In genomic region chr2:56239030-56239429, GRCh38 we compare ENCODE assay signal across 21 cellular contexts. TPM values are rescaled to one million over a fixed set of nuclear protein-coding genes. Genes with fewer than 3 reads are reported as not detected.
A peak's percentile ranks its signal among the peaks of the same experiment; 100 is the strongest.
DNase-seq lines count a peak whose midpoint lies in the region; ATAC-seq, FAIRE-seq and TF ChIP-seq lines count a peak whose summit lies in the region.
"Had no signal": no experiment of that assay in that cellular context is flagged by ENCODE, and none has a peak within 500 bp of the region (broad histone marks: within the 10 kb centered on the region; RNA-seq: fewer than 3 reads in every experiment).

No MANE protein-coding gene starts in this region.

- H3K9me3 ChIP-seq in A549 (no peaks in the 10 kb centered on the region), RWPE2 (ENCODE audit: severe bottlenecking) (no peaks in the 10 kb centered on the region), upper lobe of left lung (no peaks in the 10 kb centered on the region)

- no peak for TF ChIP-seq POLR2A in A549 (IDR thresholded peaks at IDR 0.05; ENCODE audit: low read length)
- no peak for TF ChIP-seq POLR2A in upper lobe of left lung (IDR thresholded peaks at IDR 0.05)

- TF ChIP-seq CTCF in 22Rv1 (IDR thresholded peaks at IDR 0.05) (no peak), A549 (IDR thresholded peaks at IDR 0.05) (no peak), RWPE2 (IDR thresholded peaks at IDR 0.05; ENCODE audit: poor library complexity, severe bottlenecking) (no peak), upper lobe of left lung (IDR thresholded peaks at IDR 0.05) (no peak)

- no peaks in the 10 kb centered on the region for H3K27me3 ChIP-seq in RWPE2 (ENCODE audit: insufficient read depth, poor library complexity, severe bottlenecking)
- H3K27me3 ChIP-seq in upper lobe of left lung = no peaks in the 10 kb centered on the region
- H3K27me3 ChIP-seq: BLaER1 had no signal

- whole genome bisulfite sequencing in A549 (ENCODE audit: missing lambda C conversion rate) = 13% methylated on average over 2 of the region's 2 CpGs
- 76 to 84% methylated on average over 2 of the region's 2 CpGs for WGBS in upper lobe of left lung, 2 donors

- H3K4me2 ChIP-seq in A549 = no peak overlapping the region
- H3K4me2 ChIP-seq: BLaER1, GM23338, KMS-11 had no signal

- FAIRE-seq in A549 (lab: Jason Lieb, UNC) = no peak
- FAIRE-seq: GM12878, GM19239, H54 had no signal

- CTCF ChIA-PET in A549 (lab: Yijun Ruan, JAX) = interaction anchor here (1.2 kb wide), 1 partner anchor 56 kb away, joined by 3 read pairs; the partner anchor contains the start of gene CCDC85A

- H3K27ac ChIP-seq in 22Rv1 (peak overlapping the region; percentile 33), A549 (no peak overlapping the region), RWPE2 (ENCODE audit: poor library complexity, severe bottlenecking) (peak overlapping the region; percentile 22), upper lobe of left lung (no peak overlapping the region), substantia nigra (ENCODE audit: low read depth, low read length, poor library complexity, severe bottlenecking) (no peak overlapping the region)
- H3K27ac ChIP-seq: BLaER1, KMS-11 had no signal

- no peak for TF ChIP-seq EP300 in A549 (IDR thresholded peaks at IDR 0.05)
- TF ChIP-seq EP300 in upper lobe of left lung (IDR thresholded peaks at IDR 0.05) = no peak

- DNase-seq in A549 (ENCODE audit: low read depth in 1 of 2, low spot score in 1 of 2) (no peak), NCI-H1105 (lab: John Stamatoyannopoulos, UW) (peak; percentile 6), RWPE2 (ENCODE audit: low spot score) (no peak), T-helper 9 cell (no peak), upper lobe of left lung (no peak), NCI-H748 (lab: John Stamatoyannopoulos, UW; ENCODE audit: unreplicated experiment) (no peak), substantia nigra (lab: John Stamatoyannopoulos, UW) (no peak)
- DNase-seq: Calu3; CD8-positive, alpha-beta T cell; DMS53; DND-41 had no signal

- ATAC-seq in A549 = 0 out of 6 replicates have a peak, but pooled peaks of 1 of the 2 experiments have one; percentile 30
- no peak for ATAC-seq in RWPE2 (ENCODE audit: low read depth)
- no peak for ATAC-seq in upper lobe of left lung (ENCODE audit: low FRiP score in 2 of 2)
- ATAC-seq: CD8-positive, alpha-beta T cell; GM12878; GM23338 had no signal

- H3K36me3 ChIP-seq in RWPE2 (ENCODE audit: low read depth) (no peaks in the 10 kb centered on the region), upper lobe of left lung (no peaks in the 10 kb centered on the region)
- H3K36me3 ChIP-seq: BLaER1 had no signal

- H3K4me3 ChIP-seq in A549 = no peak overlapping the region
- H3K4me3 ChIP-seq in RWPE2 (ENCODE audit: severe bottlenecking) = no peak overlapping the region
- H3K4me3 ChIP-seq in upper lobe of left lung = no peak overlapping the region
- H3K4me3 ChIP-seq: BLaER1, GM12878, GM23338 had no signal

- POLR2A ChIA-PET in A549 (lab: Yijun Ruan, JAX) = no interaction called here

- no peaks in the 10 kb centered on the region for H3K4me1 ChIP-seq in A549
- H3K4me1 ChIP-seq in RWPE2 (ENCODE audit: insufficient read depth, poor library complexity, severe bottlenecking) = peaks cover 4% of the 10 kb centered on the region
- H3K4me1 ChIP-seq in upper lobe of left lung = no peaks in the 10 kb centered on the region
- H3K4me1 ChIP-seq: BLaER1 had no signal

- TF ChIP-seq RAD21 in A549 (conservative IDR thresholded peaks at IDR 0.05 in 1 of 2, IDR thresholded peaks at IDR 0.05 in 1 of 2) = no peak

TF ChIP-seq in A549, 52 proteins besides CTCF, POLR2A, EP300 and RAD21:
- TF ChIP-seq KDM5A (IDR thresholded peaks at IDR 0.05) (no peak), CEBPB (IDR thresholded peaks at IDR 0.05) (no peak), MAFK (IDR thresholded peaks at IDR 0.05; ENCODE audit: partially characterized antibody) (peak; percentile 65)

RNA-seq across cellular contexts. Expression of gene CCDC85A, which starts 55.2 kb away (rescaled TPM):
- polyA plus RNA-seq in A549 (2011; rRNA removed) (0.03 and 0.05 TPM in 2 replicates), A549 (2017; fragmentation: RNase III; extraction: RNeasy Plus Mini Kit Qiagen cat#74134 plus additional on column Dnase treatment) (0.20 to 0.30 TPM (median 0.22 TPM) in 3 replicates)
- polyA plus RNA-seq in A549 (2012; cell fraction: cytosol; rRNA removed) = 0.07 and 0.09 TPM in 2 replicates
- 0.05 and 0.06 TPM in 2 replicates for polyA plus RNA-seq in A549 (2012; cell fraction: nucleus; rRNA removed)
- 0.12 and 0.15 TPM in 2 replicates for polyA minus RNA-seq in A549 (2011; rRNA and poly(A)+ RNA removed)
- 10 to 100 TPM; 11.6 to 41.7 (median 26.1) TPM for total RNA-seq in upper lobe of left lung
- total RNA-seq: CD8-positive, alpha-beta T cell; G401; GM12878 had no signal
- polyA plus RNA-seq: AG04450, CD14-positive monocyte had no signal

Comparison
In these comparisons a context has a peak if more than half of its experiments do, and no peak if none do; other contexts are left out.
1. H3K27ac ChIP-seq: peak in 22Rv1 (single experiment) and RWPE2 (single experiment); none in A549 (0 of 2), upper lobe of left lung (0 of 4) and substantia nigra (single experiment).